ENCODE assay signal across 7 cellular contexts in the genomic region with DNA sequence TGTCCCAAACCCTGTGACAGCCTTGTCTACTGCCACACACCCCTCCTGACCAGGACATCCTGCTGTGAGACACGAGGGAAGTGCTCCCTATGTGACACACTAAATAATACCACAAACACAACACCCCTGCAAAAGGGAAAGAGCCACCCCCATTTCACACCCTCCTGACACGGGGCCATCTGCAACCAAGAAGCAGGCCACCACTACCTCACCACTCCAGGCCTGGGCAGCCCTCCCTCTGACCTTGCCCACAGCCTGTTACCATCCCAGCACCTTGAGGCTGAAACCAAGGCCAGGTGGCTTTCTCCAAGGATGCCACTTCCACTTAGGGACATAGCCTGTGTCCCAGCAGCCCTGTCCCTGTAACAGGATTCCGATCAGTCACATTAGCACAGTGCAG.
"Had no signal": no experiment of that assay in that cellular context is flagged by ENCODE, and none has a peak within 500 bp of the region (broad histone marks: within the 10 kb centered on the region; RNA-seq: fewer than 3 reads in every experiment).

No MANE protein-coding gene starts in this region.

- H3K36me3 ChIP-seq: HAP-1 had no signal

- DNase-seq: GM23248, GOT3, H7, HFFc6 had no signal

- H3K4me3 Mint-ChIP-seq: HFFc6, IgD-negative memory B cell had no signal

- ATAC-seq: HCT116 had no signal

- H3K27ac ChIP-seq: GM23248 had no signal

- H3K4me1 ChIP-seq: HAP-1 had no signal

- H3K27me3 Mint-ChIP-seq: IgD-negative memory B cell had no signal

- H3K4me3 ChIP-seq: GM23248, HAP-1 had no signal

- H3K27ac Mint-ChIP-seq: HFFc6, IgD-negative memory B cell had no signal
